ENCODE assay signal across 11 cellular contexts in genomic region chr6:160269122-160269521, GRCh38. TPM values are rescaled to one million over a fixed set of nuclear protein-coding genes. Genes with fewer than 3 reads are reported as not detected.
"Had no signal": no experiment of that assay in that cellular context is flagged by ENCODE, and none has a peak within 500 bp of the region (broad histone marks: within the 10 kb centered on the region; RNA-seq: fewer than 3 reads in every experiment).

No MANE protein-coding gene starts in this region.

- H3K4me3 Mint-ChIP-seq: GM23338, H9, HFFc6 had no signal

- H3K36me3 ChIP-seq: HAP-1 had no signal

- H3K9ac ChIP-seq: GM23248 had no signal

- H3K9me3 ChIP-seq: HAP-1 had no signal

- DNase-seq: GM23248, GOT3, H7, H9, HCEC 1CT, HFFc6 had no signal

- H3K4me1 ChIP-seq: HAP-1 had no signal

- H3K4me1 Mint-ChIP-seq: GM23338, H9 had no signal

- H2AFZ ChIP-seq: GM23248 had no signal

- FAIRE-seq: H1 had no signal

- H3K4me3 ChIP-seq: GM23248, GM23338, HAP-1 had no signal

- H3K27ac ChIP-seq: GM23248 had no signal

- H3K9me3 Mint-ChIP-seq: GM23338, H9 had no signal

- H3K4me2 ChIP-seq: GM23338 had no signal

- H3K27ac Mint-ChIP-seq: GM23338, HFFc6 had no signal

- ATAC-seq: GM23338, HCT116 had no signal

RNA-seq across cellular contexts. Expression of gene SLC22A2, which starts 10.5 kb away (rescaled TPM):
- total RNA-seq: GM23248, H4, HFFc6 had no signal
- polyA plus RNA-seq: GM23248 had no signal
